25 cellular contexts compared by ENCODE assay signal in the genomic region with DNA sequence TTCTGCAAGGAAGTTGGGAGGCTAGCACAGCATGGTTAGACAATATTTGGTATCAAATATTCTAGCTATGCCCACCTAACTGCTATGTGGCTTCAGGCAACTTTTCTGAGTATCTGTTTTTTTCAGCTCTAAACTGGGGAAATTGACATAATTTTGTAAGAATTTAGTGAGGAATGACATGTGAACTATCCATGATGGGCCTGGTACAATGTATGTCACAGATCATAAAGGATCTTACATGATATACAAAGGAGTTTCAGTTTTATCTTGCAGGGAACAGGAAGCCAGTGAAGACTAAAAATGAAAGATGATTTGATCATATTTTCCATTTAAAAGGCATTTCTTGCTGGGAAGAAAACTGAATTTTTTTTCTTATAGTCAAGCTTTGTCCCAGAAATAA.
DNase-seq lines count a peak whose midpoint lies in the region; ATAC-seq lines count a peak whose summit lies in the region.
"Had no signal": no experiment of that assay in that cellular context is flagged by ENCODE, and none has a peak within 500 bp of the region (broad histone marks: within the 10 kb centered on the region; RNA-seq: fewer than 3 reads in every experiment).

No MANE protein-coding gene starts in this region.

- peaks cover 0 to 12% of the 10 kb centered on the region in 2 donors for H3K9me3 Mint-ChIP-seq in activated naive CD4-positive, alpha-beta T cell treated with anti-CD3 and anti-CD28 coated beads, Interleukin-2, amount 50 U/mL, for 72 hours
- H3K9me3 Mint-ChIP-seq in activated T-helper 2 cell treated with anti-CD3 and anti-CD28 coated beads, Interferon-gamma antibody, Interleukin-2, Interleukin-4, amounts not matched to agents 10 μg/mL and 5 μg/mL and 100 μg/mL, durations not matched to agents 14 hours and 24 hours and 36 hours = no peaks in the 10 kb centered on the region
- no peaks in the 10 kb centered on the region for H3K9me3 Mint-ChIP-seq in CD4-positive, alpha-beta memory T cell
- H3K9me3 Mint-ChIP-seq: activated naive CD4-positive, alpha-beta T cell treated with anti-CD3 and anti-CD28 coated beads, Interleukin-2, amount 50 U/mL, for 24 hours; effector memory CD8-positive, alpha-beta T cell; H9; T-cell had no signal

- CTCF ChIA-PET in CD4-positive, alpha-beta memory T cell (lab: Charles Lee; ENCODE audit: partially characterized antibody) = no interaction called here

- H3K36me3 ChIP-seq in mesenchymal stem cell (ENCODE audit: control insufficient read depth in 1 of 2, insufficient read depth in 2 of 2, low read depth in 1 of 2, low read length in 2 of 2) = no peaks in the 10 kb centered on the region
- H3K36me3 ChIP-seq in CD4-positive, alpha-beta memory T cell (ENCODE audit: insufficient read depth, low read length) = no peaks in the 10 kb centered on the region
- H3K36me3 ChIP-seq: heart left ventricle, left lung, SJCRH30, tibial artery had no signal

- H4K8ac ChIP-seq in mesenchymal stem cell (ENCODE audit: low read length) = no peak overlapping the region

- no peak overlapping the region for H3K23ac ChIP-seq in mesenchymal stem cell (ENCODE audit: low read length in 2 of 2)

- H2BK5ac ChIP-seq in mesenchymal stem cell (ENCODE audit: low read depth, low read length, poor library complexity, severe bottlenecking) = no peak overlapping the region

- no peak overlapping the region for H3K4me3 ChIP-seq in mesenchymal stem cell (ENCODE audit: insufficient read depth in 1 of 2, low read depth in 1 of 2, low read length in 2 of 2)
- H3K4me3 ChIP-seq in CD4-positive, alpha-beta memory T cell (ENCODE audit: low read length in 2 of 2) = no peak overlapping the region
- H3K4me3 ChIP-seq: heart left ventricle, left lung, SJCRH30, tibial artery had no signal

- no peaks in the 10 kb centered on the region for H3K27me3 ChIP-seq in mesenchymal stem cell (ENCODE audit: control insufficient read depth in 1 of 2, insufficient read depth in 1 of 2, low read length in 2 of 2)
- no peaks in the 10 kb centered on the region for H3K27me3 ChIP-seq in CD4-positive, alpha-beta memory T cell (ENCODE audit: insufficient read depth, low read length)
- H3K27me3 ChIP-seq: heart left ventricle, left lung, SJCRH30, tibial artery had no signal

- peaks cover 0 to 25% of the 10 kb centered on the region in 2 donors for H3K36me3 Mint-ChIP-seq in activated naive CD4-positive, alpha-beta T cell treated with anti-CD3 and anti-CD28 coated beads, Interleukin-2, amount 50 U/mL, for 72 hours
- H3K36me3 Mint-ChIP-seq in activated T-helper 2 cell treated with anti-CD3 and anti-CD28 coated beads, Interferon-gamma antibody, Interleukin-2, Interleukin-4, amounts not matched to agents 10 μg/mL and 5 μg/mL and 100 μg/mL, durations not matched to agents 14 hours and 24 hours and 36 hours (ENCODE audit: low read depth) = peaks cover 4% of the 10 kb centered on the region
- no peaks in the 10 kb centered on the region for H3K36me3 Mint-ChIP-seq in CD4-positive, alpha-beta memory T cell
- H3K36me3 Mint-ChIP-seq: activated naive CD4-positive, alpha-beta T cell treated with anti-CD3 and anti-CD28 coated beads, Interleukin-2, amount 50 U/mL, for 24 hours; memory B cell; T-cell had no signal

- H2BK12ac ChIP-seq in mesenchymal stem cell (ENCODE audit: low read length in 2 of 2) = peak overlapping the region; percentile 19 to 44

- no peak overlapping the region for H2AFZ ChIP-seq in mesenchymal stem cell (ENCODE audit: low read depth, low read length)

- no peak overlapping the region for H2BK15ac ChIP-seq in mesenchymal stem cell (ENCODE audit: low read depth, poor library complexity, severe bottlenecking)

- POLR2A ChIA-PET in CD4-positive, alpha-beta memory T cell (lab: Charles Lee; ENCODE audit: partially characterized antibody) = no interaction called here

- H3K27me3 Mint-ChIP-seq in activated T-helper 2 cell treated with anti-CD3 and anti-CD28 coated beads, Interferon-gamma antibody, Interleukin-2, Interleukin-4, amounts not matched to agents 10 μg/mL and 5 μg/mL and 100 μg/mL, durations not matched to agents 14 hours and 24 hours and 36 hours (ENCODE audit: low read depth) = peaks cover under 1% of the 10 kb centered on the region
- H3K27me3 Mint-ChIP-seq in CD4-positive, alpha-beta memory T cell = peaks cover 0 to 2% of the 10 kb centered on the region in 2 donors
- H3K27me3 Mint-ChIP-seq: activated naive CD4-positive, alpha-beta T cell treated with anti-CD3 and anti-CD28 coated beads, Interleukin-2, amount 50 U/mL, for 24 hours had no signal

- no peak overlapping the region for H3K18ac ChIP-seq in mesenchymal stem cell (ENCODE audit: low read depth in 1 of 2, low read length in 2 of 2)

- H2BK120ac ChIP-seq in mesenchymal stem cell (ENCODE audit: low read depth, low read length) = no peak overlapping the region

- no peak overlapping the region for H3K14ac ChIP-seq in mesenchymal stem cell (ENCODE audit: low read length in 2 of 2)

- H3K9me3 ChIP-seq in mesenchymal stem cell (ENCODE audit: control insufficient read depth, low read length) = no peaks in the 10 kb centered on the region
- H3K9me3 ChIP-seq in CD4-positive, alpha-beta memory T cell (ENCODE audit: control insufficient read depth in 1 of 2, low read length in 2 of 2) = no peaks in the 10 kb centered on the region
- H3K9me3 ChIP-seq: heart left ventricle, left lung, SJCRH30, tibial artery had no signal

- H3K4me1 Mint-ChIP-seq in activated T-helper 2 cell treated with anti-CD3 and anti-CD28 coated beads, Interferon-gamma antibody, Interleukin-2, Interleukin-4, amounts not matched to agents 10 μg/mL and 5 μg/mL and 100 μg/mL, durations not matched to agents 14 hours and 24 hours and 36 hours (ENCODE audit: low read depth) = peaks cover 38% of the 10 kb centered on the region
- no peaks in the 10 kb centered on the region for H3K4me1 Mint-ChIP-seq in CD4-positive, alpha-beta memory T cell
- H3K4me1 Mint-ChIP-seq: activated naive CD4-positive, alpha-beta T cell treated with anti-CD3 and anti-CD28 coated beads, Interleukin-2, amount 50 U/mL, for 24 hours; memory B cell had no signal

- no peak overlapping the region for H2AK5ac ChIP-seq in mesenchymal stem cell (ENCODE audit: low read length, severe bottlenecking)

- ATAC-seq in activated naive CD4-positive, alpha-beta T cell treated with anti-CD3 and anti-CD28 coated beads, Interleukin-2, amount 50 U/mL, for 72 hours = peak; percentile 65 to 67
- no peak for ATAC-seq in GM21360 (IDR thresholded peaks at IDR 0.05; ENCODE audit: unreplicated experiment)
- ATAC-seq: effector memory CD8-positive, alpha-beta T cell; heart left ventricle; left lung; sciatic nerve; T-cell had no signal

- no peak overlapping the region for H3K4ac ChIP-seq in mesenchymal stem cell (ENCODE audit: low read depth in 1 of 2, low read length in 2 of 2)

- H3K4me2 ChIP-seq in mesenchymal stem cell (ENCODE audit: low read length, poor library complexity, severe bottlenecking) = no peak overlapping the region

- H3K4me3 Mint-ChIP-seq in activated T-helper 2 cell treated with anti-CD3 and anti-CD28 coated beads, Interferon-gamma antibody, Interleukin-2, Interleukin-4, amounts not matched to agents 10 μg/mL and 5 μg/mL and 100 μg/mL, durations not matched to agents 14 hours and 24 hours and 36 hours (ENCODE audit: low read depth) = peak overlapping the region; percentile 9
- no peak overlapping the region for H3K4me3 Mint-ChIP-seq in CD4-positive, alpha-beta memory T cell
- H3K4me3 Mint-ChIP-seq: activated naive CD4-positive, alpha-beta T cell treated with anti-CD3 and anti-CD28 coated beads, Interleukin-2, amount 50 U/mL, for 24 hours; effector memory CD8-positive, alpha-beta T cell; H9; memory B cell; T-cell had no signal

- H3K9ac ChIP-seq in mesenchymal stem cell (ENCODE audit: low read length) = peak overlapping the region; percentile 7

- H4K91ac ChIP-seq in mesenchymal stem cell (ENCODE audit: low read length) = no peak overlapping the region

- no peak for DNase-seq in activated naive CD4-positive, alpha-beta T cell treated with anti-CD3 and anti-CD28 coated beads, Interleukin-2, amount 50 U/mL, for 72 hours (ENCODE audit: low spot score in 2 of 2)
- DNase-seq in activated naive CD4-positive, alpha-beta T cell treated with Interleukin-2 at 50 U/mL for 16 hours = no peak
- no peak for DNase-seq in activated T-helper 2 cell treated with anti-CD3 and anti-CD28 coated beads, Interferon-gamma antibody, Interleukin-2, Interleukin-4, amounts not matched to agents 10 μg/mL and 5 μg/mL and 100 μg/mL, durations not matched to agents 14 hours and 24 hours and 36 hours (ENCODE audit: low spot score)
- DNase-seq in mesenchymal stem cell (no peak), amygdala (lab: John Stamatoyannopoulos, UW) (no peak)
- DNase-seq in CD4-positive, alpha-beta memory T cell = no peak
- DNase-seq: activated CD4-positive, alpha-beta T cell treated with anti-CD3 and anti-CD28 coated beads for 1 hour; cortex of kidney; effector memory CD8-positive, alpha-beta T cell; H9; heart left ventricle; islet precursor cell; left lung; NCI-H1092; NCI-H187; NCI-H2171; SJCRH30; stimulated activated CD4-positive, alpha-beta T cell treated with anti-CD3 and anti-CD28 coated beads, Interleukin-12 subunit alpha, Interleukin-12 subunit beta, amount 100 ng/mL, for 4 hours; stimulated activated CD4-positive, alpha-beta T cell treated with anti-CD3 and anti-CD28 coated beads, Interleukin-2, amount 100 ng/mL, for 48 hours; T-cell; tibial artery had no signal

- peaks cover 12% of the 10 kb centered on the region for H3K4me1 ChIP-seq in mesenchymal stem cell (ENCODE audit: control insufficient read depth, insufficient read depth, low read depth, low read length)
- no peaks in the 10 kb centered on the region for H3K4me1 ChIP-seq in CD4-positive, alpha-beta memory T cell (ENCODE audit: insufficient read depth, low read length)
- H3K4me1 ChIP-seq: left lung had no signal

- peak overlapping the region; percentile 46 to 92 for H3K27ac Mint-ChIP-seq in activated naive CD4-positive, alpha-beta T cell treated with anti-CD3 and anti-CD28 coated beads, Interleukin-2, amount 50 U/mL, for 72 hours
- peak overlapping the region; percentile 69 for H3K27ac Mint-ChIP-seq in activated T-helper 2 cell treated with anti-CD3 and anti-CD28 coated beads, Interferon-gamma antibody, Interleukin-2, Interleukin-4, amounts not matched to agents 10 μg/mL and 5 μg/mL and 100 μg/mL, durations not matched to agents 14 hours and 24 hours and 36 hours
- no peak overlapping the region for H3K27ac Mint-ChIP-seq in CD4-positive, alpha-beta memory T cell
- H3K27ac Mint-ChIP-seq: activated naive CD4-positive, alpha-beta T cell treated with anti-CD3 and anti-CD28 coated beads, Interleukin-2, amount 50 U/mL, for 24 hours; effector memory CD8-positive, alpha-beta T cell; memory B cell; T-cell had no signal

- H3K79me1 ChIP-seq in mesenchymal stem cell (replicated peaks; ENCODE audit: low read length, poor library complexity, severe bottlenecking) = no peaks in the 10 kb centered on the region

- intact Hi-C loops in activated T-helper 2 cell treated with anti-CD3 and anti-CD28 coated beads, Interferon-gamma antibody, Interleukin-2, Interleukin-4, amounts not matched to agents 10 μg/mL and 5 μg/mL and 100 μg/mL, durations not matched to agents 14 hours and 24 hours and 36 hours (cut with micrococcal nuclease) = loop anchor here (5.0 to 10.0 kb wide), 3 partner anchors 120 to 478 kb away; no protein-coding TSS in a partner anchor
- intact Hi-C loops in CD4-positive, alpha-beta memory T cell (cut with micrococcal nuclease) = no loop called here

- H3K27ac ChIP-seq in mesenchymal stem cell (ENCODE audit: low read length, poor library complexity, severe bottlenecking) = no peak overlapping the region
- H3K27ac ChIP-seq in CD4-positive, alpha-beta memory T cell (ENCODE audit: low read depth, low read length) = no peak overlapping the region
- H3K27ac ChIP-seq: heart left ventricle, SJCRH30, tibial artery had no signal

Comparison
In these comparisons a context has a peak if more than half of its experiments do, and no peak if none do; other contexts are left out.
1. H3K27ac Mint-ChIP-seq: peak in activated naive CD4-positive, alpha-beta T cell treated with anti-CD3 and anti-CD28 coated beads, Interleukin-2, amount 50 U/mL, for 72 hours (2 of 2) and activated T-helper 2 cell treated with anti-CD3 and anti-CD28 coated beads, Interferon-gamma antibody, Interleukin-2, Interleukin-4, amounts not matched to agents 10 μg/mL and 5 μg/mL and 100 μg/mL, durations not matched to agents 14 hours and 24 hours and 36 hours (single experiment); none in CD4-positive, alpha-beta memory T cell (0 of 7).